ENCODE assay signal across 15 cellular contexts in the genomic region with DNA sequence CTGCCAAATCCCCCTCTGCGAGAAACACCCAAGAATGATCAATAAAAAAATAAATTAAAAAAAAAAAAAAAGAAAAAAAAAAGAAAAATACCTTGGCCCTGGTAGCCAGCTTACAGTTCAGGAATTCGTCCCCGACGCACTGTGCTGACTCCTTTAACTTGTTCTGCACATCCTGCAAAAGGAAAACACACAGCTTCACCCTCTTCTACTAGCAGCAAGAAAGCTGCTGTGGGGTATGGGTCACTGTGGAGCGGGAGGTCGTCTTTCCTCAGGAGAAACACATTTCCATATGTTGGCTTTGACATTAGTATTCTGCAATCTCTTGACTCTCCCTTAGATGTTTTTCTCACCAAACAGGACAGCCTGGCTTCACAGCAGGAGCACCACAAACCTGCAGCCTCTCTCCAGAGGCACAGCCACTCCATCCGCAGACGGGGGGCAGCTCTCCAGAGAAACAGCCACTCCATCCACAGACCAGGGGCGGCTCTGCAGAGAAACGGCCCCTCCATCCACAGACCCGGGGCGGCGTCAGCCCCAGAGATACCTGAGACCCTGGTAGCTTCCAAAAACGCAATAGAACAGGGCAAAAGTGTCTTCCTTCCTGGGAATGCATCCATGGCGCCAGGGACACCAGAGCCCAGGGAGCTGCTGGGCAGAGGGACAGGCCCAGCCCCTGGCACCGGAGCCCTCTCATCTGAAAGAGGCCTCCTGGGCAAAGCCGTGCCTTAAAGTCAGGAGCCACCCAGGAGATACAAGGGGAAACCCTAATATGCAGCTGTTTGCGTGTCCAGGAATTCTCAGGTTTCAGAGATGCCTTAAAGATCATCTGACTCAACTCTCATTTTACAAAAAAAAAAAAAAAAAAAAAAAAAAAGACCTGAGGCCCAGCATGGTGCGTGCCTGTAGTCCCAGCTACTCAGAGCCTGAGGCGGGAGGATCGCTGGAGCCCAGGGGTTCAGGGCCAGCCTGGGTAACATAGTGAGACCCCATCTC. TPM values are rescaled to one million over a fixed set of nuclear protein-coding genes. Genes with fewer than 3 reads are reported as not detected.
A peak's percentile ranks its signal among the peaks of the same experiment; 100 is the strongest.
DNase-seq lines count a peak whose midpoint lies in the region; ATAC-seq, FAIRE-seq and TF ChIP-seq lines count a peak whose summit lies in the region.
"Had no signal": no experiment of that assay in that cellular context is flagged by ENCODE, and none has a peak within 500 bp of the region (broad histone marks: within the 10 kb centered on the region; RNA-seq: fewer than 3 reads in every experiment).

No MANE protein-coding gene starts in this region.

- TF ChIP-seq POLR2A in endothelial cell of umbilical vein (IDR thresholded peaks at IDR 0.05; ENCODE audit: low read depth, low read length) = no peak
- no peak for TF ChIP-seq POLR2A in sigmoid colon (IDR thresholded peaks at IDR 0.05)

- intact Hi-C loops in endothelial cell of umbilical vein (cut with micrococcal nuclease) (no loop called here), sigmoid colon (cut with DNase I) (no loop called here)

- 88 to 94% methylated on average over 20 to 21 of the region's 21 CpGs for WGBS in sigmoid colon, 2 donors

- no peaks in the 10 kb centered on the region for H3K79me2 ChIP-seq in endothelial cell of umbilical vein (ENCODE audit: control insufficient read depth, insufficient read depth, low read length)

- H3K9me3 ChIP-seq in endothelial cell of umbilical vein (replicated peaks; ENCODE audit: control insufficient read depth, insufficient read depth, low read length) = no peaks in the 10 kb centered on the region
- H3K9me3 ChIP-seq in sigmoid colon = no peaks in the 10 kb centered on the region
- H3K9me3 ChIP-seq: esophagus squamous epithelium had no signal

- H3K27me3 ChIP-seq in endothelial cell of umbilical vein (ENCODE audit: control insufficient read depth in 2 of 2, insufficient read depth in 2 of 2, low read length in 2 of 2) = no peaks in the 10 kb centered on the region
- no peaks in the 10 kb centered on the region for H3K27me3 ChIP-seq in sigmoid colon
- H3K27me3 ChIP-seq in foreskin keratinocyte = no peaks in the 10 kb centered on the region
- H3K27me3 ChIP-seq: esophagus squamous epithelium had no signal

- H3K4me1 Mint-ChIP-seq in nephron = peaks cover 13% of the 10 kb centered on the region
- H3K4me1 Mint-ChIP-seq: B cell had no signal

- H3K36me3 ChIP-seq in endothelial cell of umbilical vein (ENCODE audit: control insufficient read depth in 2 of 2, extremely low read depth in 1 of 2, insufficient read depth in 2 of 2, low read length in 2 of 2) (peaks cover 0 to 6% of the 10 kb centered on the region in 2 experiments), sigmoid colon (peaks cover 3 to 41% (median 11%) of the 10 kb centered on the region in 4 donors)

- no peak for FAIRE-seq in endothelial cell of umbilical vein (lab: Jason Lieb, UNC)

- ATAC-seq in foreskin keratinocyte = no peak
- no peak for ATAC-seq in HG03432 (IDR thresholded peaks at IDR 0.05; ENCODE audit: unreplicated experiment)

- peak overlapping the region; percentile 28 to 84 (median 76) for H3K27ac Mint-ChIP-seq in nephron
- H3K27ac Mint-ChIP-seq: B cell had no signal

- peak overlapping the region in 2 of 3 experiments; percentile 45 to 60 for H3K4me3 Mint-ChIP-seq in nephron
- H3K4me3 Mint-ChIP-seq: B cell had no signal

- H3K9me1 ChIP-seq in endothelial cell of umbilical vein (replicated peaks; ENCODE audit: control insufficient read depth, extremely low read depth, insufficient read depth, low read length) = no peaks in the 10 kb centered on the region

- no peak overlapping the region for H3K9ac ChIP-seq in endothelial cell of umbilical vein (replicated peaks; ENCODE audit: extremely low read depth, insufficient read depth, low read length)

- no peaks in the 10 kb centered on the region for H3K9me3 Mint-ChIP-seq in nephron

- H3K27me3 Mint-ChIP-seq in nephron (ENCODE audit: low read depth) = no peaks in the 10 kb centered on the region
- H3K27me3 Mint-ChIP-seq: B cell had no signal

- TF ChIP-seq CTCF in endothelial cell of umbilical vein (IDR thresholded peaks at IDR 0.05; ENCODE audit: extremely low read depth in 1 of 2, insufficient read depth in 1 of 2, low read depth in 1 of 2, low read length in 2 of 2) = no peak
- TF ChIP-seq CTCF in nephron (IDR thresholded peaks at IDR 0.05; ENCODE audit: unreplicated experiment in 3 of 3) = no peak
- TF ChIP-seq CTCF in sigmoid colon (IDR thresholded peaks at IDR 0.05) = no peak
- TF ChIP-seq CTCF in foreskin keratinocyte (conservative IDR thresholded peaks at IDR 0.05) = no peak

- H3K4me2 ChIP-seq in endothelial cell of umbilical vein (ENCODE audit: insufficient read depth, low read length) = no peak overlapping the region

- peak; percentile 63 for DNase-seq in EH (ENCODE audit: low read depth)
- DNase-seq in NCI-H2171 treated with DMSO at 0.1 percent for 48 hours (lab: John Stamatoyannopoulos, UW) = peak; percentile 63
- peak; percentile 17 for DNase-seq in endothelial cell of umbilical vein (ENCODE audit: low read depth, low spot score)
- no peak for DNase-seq in activated gamma-delta T cell treated with Interleukin-2 at 50 U/mL for 16 hours
- DNase-seq in sigmoid colon = no peak
- no peak for DNase-seq in foreskin keratinocyte
- DNase-seq: activated CD4-positive, CD25-positive, alpha-beta regulatory T cell treated with anti-CD3 and anti-CD28 coated beads, Interleukin-2, amount 50 U/mL, for 72 hours; activated T-cell treated with anti-CD3 and anti-CD28 coated beads, Interleukin-2, amount 50 U/mL, for 48 hours; esophagus squamous epithelium; GF-D8; nucleus accumbens; SHP77 had no signal

- BruUV-seq in endothelial cell of umbilical vein (replicated peaks; lab: Mats Ljungman, UMichigan) = no TSS peak

- H4K20me1 ChIP-seq in endothelial cell of umbilical vein (replicated peaks; ENCODE audit: control insufficient read depth, extremely low read depth, insufficient read depth, low read length) = no peaks in the 10 kb centered on the region

- H3K27ac ChIP-seq in endothelial cell of umbilical vein (ENCODE audit: insufficient read depth, low read depth, low read length) (no peak overlapping the region), sigmoid colon (no peak overlapping the region), foreskin keratinocyte (no peak overlapping the region)

- dilution Hi-C loops in endothelial cell of umbilical vein (cut with MboI; ENCODE audit: extremely low pct_ligation_motif_present, low sequenced_read_pairs) = no loop called here

- H3K36me3 Mint-ChIP-seq in nephron (ENCODE audit: low read depth) = peaks cover 28% of the 10 kb centered on the region

- no peak overlapping the region for H3K4me3 ChIP-seq in endothelial cell of umbilical vein (replicated peaks in 1 of 3; ENCODE audit: insufficient read depth in 1 of 3, low read depth in 1 of 3, low read length in 3 of 3)
- no peak overlapping the region for H3K4me3 ChIP-seq in sigmoid colon
- H3K4me3 ChIP-seq: esophagus squamous epithelium had no signal

- H3K4me1 ChIP-seq in endothelial cell of umbilical vein (ENCODE audit: control insufficient read depth, extremely low read depth, insufficient read depth, low read length) (peaks cover 5% of the 10 kb centered on the region), sigmoid colon (no peaks in the 10 kb centered on the region), foreskin keratinocyte (no peaks in the 10 kb centered on the region)

- TF ChIP-seq EP300 in sigmoid colon (IDR thresholded peaks at IDR 0.05) = no peak

- CTCF ChIA-PET in endothelial cell of umbilical vein (lab: Charles Lee) = interaction anchor here (1.0 to 1.2 kb wide), 3 partner anchors 12 to 78 kb away, joined by 3 to 5 read pairs (median 5); no protein-coding TSS in a partner anchor

- H2AFZ ChIP-seq in endothelial cell of umbilical vein (ENCODE audit: low read depth, low read length) = no peak overlapping the region

- POLR2A ChIA-PET in endothelial cell of umbilical vein (lab: Charles Lee) = no interaction called here

RNA-seq across cellular contexts. Expression of gene NUDT1, which starts 27.7 kb away (rescaled TPM):
- total RNA-seq in endothelial cell of umbilical vein (23.9 and 26.0 TPM in 2 replicates), sigmoid colon (10 to 100 TPM; 13.3 to 31.7 (median 26.9) TPM), foreskin keratinocyte (71.6 and 80.1 TPM in 2 replicates)
- polyA plus RNA-seq in endothelial cell of umbilical vein (22.9 and 25.9 TPM in 2 replicates), sigmoid colon (10 to 100 TPM; 21.7 to 46.9 (median 30.0) TPM), foreskin keratinocyte (118 TPM in 2 replicates)
- 25.7 and 26.2 TPM in 2 replicates for polyA plus RNA-seq in endothelial cell of umbilical vein (2011; cell fraction: cytosol; rRNA removed)
- 10.5 and 10.6 TPM in 2 replicates for polyA plus RNA-seq in endothelial cell of umbilical vein (2011; cell fraction: nucleus; rRNA removed)
- polyA plus RNA-seq in endothelial cell of umbilical vein (2012) = 19.9 and 31.0 TPM in 2 replicates
- 8.4 and 8.5 TPM in 2 replicates for polyA minus RNA-seq in endothelial cell of umbilical vein
- 16.8 TPM for polyA minus RNA-seq in endothelial cell of umbilical vein (2011; cell fraction: cytosol; rRNA and poly(A)+ RNA removed)
- polyA minus RNA-seq in endothelial cell of umbilical vein (2011; cell fraction: nucleus; rRNA and poly(A)+ RNA removed) = 0.77 and 4.4 TPM in 2 replicates

RNA-seq across cellular contexts. Expression of gene MRM2, which starts 27.8 kb away (rescaled TPM):
- 20.8 and 21.3 TPM in 2 replicates for total RNA-seq in endothelial cell of umbilical vein
- 8.2 and 10.6 TPM in 2 replicates for polyA plus RNA-seq in endothelial cell of umbilical vein
- 12.9 and 15.6 TPM in 2 replicates for polyA plus RNA-seq in endothelial cell of umbilical vein (2011; cell fraction: cytosol; rRNA removed)
- polyA plus RNA-seq in endothelial cell of umbilical vein (2011; cell fraction: nucleus; rRNA removed) = 6.6 and 8.0 TPM in 2 replicates
- 15.3 and 18.3 TPM in 2 replicates for polyA plus RNA-seq in endothelial cell of umbilical vein (2012)
- 10.1 and 12.2 TPM in 2 replicates for polyA minus RNA-seq in endothelial cell of umbilical vein
- 12.2 TPM for polyA minus RNA-seq in endothelial cell of umbilical vein (2011; cell fraction: cytosol; rRNA and poly(A)+ RNA removed)
- 2.6 and 4.6 TPM in 2 replicates for polyA minus RNA-seq in endothelial cell of umbilical vein (2011; cell fraction: nucleus; rRNA and poly(A)+ RNA removed)
- 10 to 100 TPM; 13.2 to 20.8 (median 17.3) TPM for total RNA-seq in sigmoid colon
- 10 to 100 TPM; 12.6 to 25.0 (median 22.4) TPM for polyA plus RNA-seq in sigmoid colon
- 31.8 and 34.5 TPM in 2 replicates for total RNA-seq in foreskin keratinocyte
- polyA plus RNA-seq in foreskin keratinocyte = 38.7 and 43.1 TPM in 2 replicates

RNA-seq across cellular contexts. Expression of gene MAD1L1, which starts 37.0 kb away (rescaled TPM):
- 42.3 and 46.7 TPM in 2 replicates for total RNA-seq in endothelial cell of umbilical vein
- polyA plus RNA-seq in endothelial cell of umbilical vein = 34.1 and 42.1 TPM in 2 replicates
- polyA plus RNA-seq in endothelial cell of umbilical vein (2011; cell fraction: cytosol; rRNA removed) = 22.6 and 26.0 TPM in 2 replicates
- 21.8 and 31.6 TPM in 2 replicates for polyA plus RNA-seq in endothelial cell of umbilical vein (2011; cell fraction: nucleus; rRNA removed)
- polyA plus RNA-seq in endothelial cell of umbilical vein (2012) = 15.8 and 20.7 TPM in 2 replicates
- 19.3 and 21.1 TPM in 2 replicates for polyA minus RNA-seq in endothelial cell of umbilical vein
- 31.7 TPM for polyA minus RNA-seq in endothelial cell of umbilical vein (2011; cell fraction: cytosol; rRNA and poly(A)+ RNA removed)
- 24.3 and 30.1 TPM in 2 replicates for polyA minus RNA-seq in endothelial cell of umbilical vein (2011; cell fraction: nucleus; rRNA and poly(A)+ RNA removed)
- 10 to 100 TPM; 12.1 to 30.5 (median 21.4) TPM for total RNA-seq in sigmoid colon
- 10 to 100 TPM; 10.2 to 38.4 (median 14.6) TPM for polyA plus RNA-seq in sigmoid colon
- 52.4 and 61.9 TPM in 2 replicates for total RNA-seq in foreskin keratinocyte
- polyA plus RNA-seq in foreskin keratinocyte = 43.9 and 56.4 TPM in 2 replicates

RNA-seq across cellular contexts. Expression of gene SNX8, which starts 44.5 kb away (rescaled TPM):
- total RNA-seq in endothelial cell of umbilical vein (41.4 and 50.3 TPM in 2 replicates), sigmoid colon (10 to 100 TPM in 2 of 4 donors, 1 to 10 TPM in 2; 5.3 to 14.0 (median 8.5) TPM), foreskin keratinocyte (30.2 and 31.9 TPM in 2 replicates)
- polyA plus RNA-seq in endothelial cell of umbilical vein (24.5 and 49.1 TPM in 2 replicates), sigmoid colon (10 to 100 TPM in 2 of 3 donors, 1 to 10 TPM in 1; 7.2 to 23.1 (median 10.2) TPM), foreskin keratinocyte (51.0 and 52.8 TPM in 2 replicates)
- 30.5 and 36.6 TPM in 2 replicates for polyA plus RNA-seq in endothelial cell of umbilical vein (2011; cell fraction: cytosol; rRNA removed)
- 26.5 and 43.8 TPM in 2 replicates for polyA plus RNA-seq in endothelial cell of umbilical vein (2011; cell fraction: nucleus; rRNA removed)
- polyA plus RNA-seq in endothelial cell of umbilical vein (2012) = 38.1 and 40.2 TPM in 2 replicates
- polyA minus RNA-seq in endothelial cell of umbilical vein = 47.8 and 61.4 TPM in 2 replicates
- 24.5 TPM for polyA minus RNA-seq in endothelial cell of umbilical vein (2011; cell fraction: cytosol; rRNA and poly(A)+ RNA removed)
- 19.8 and 21.1 TPM in 2 replicates for polyA minus RNA-seq in endothelial cell of umbilical vein (2011; cell fraction: nucleus; rRNA and poly(A)+ RNA removed)

Comparison
In these comparisons a context has a peak if more than half of its experiments do, and no peak if none do; other contexts are left out.
1. DNase-seq: peak in EH (single experiment), NCI-H2171 treated with DMSO at 0.1 percent for 48 hours (single experiment) and endothelial cell of umbilical vein (single experiment); none in activated gamma-delta T cell treated with Interleukin-2 at 50 U/mL for 16 hours (single experiment), sigmoid colon (single experiment) and foreskin keratinocyte (0 of 2).